Comparison of ENCODE assay signal across 8 cellular contexts in the genomic region with DNA sequence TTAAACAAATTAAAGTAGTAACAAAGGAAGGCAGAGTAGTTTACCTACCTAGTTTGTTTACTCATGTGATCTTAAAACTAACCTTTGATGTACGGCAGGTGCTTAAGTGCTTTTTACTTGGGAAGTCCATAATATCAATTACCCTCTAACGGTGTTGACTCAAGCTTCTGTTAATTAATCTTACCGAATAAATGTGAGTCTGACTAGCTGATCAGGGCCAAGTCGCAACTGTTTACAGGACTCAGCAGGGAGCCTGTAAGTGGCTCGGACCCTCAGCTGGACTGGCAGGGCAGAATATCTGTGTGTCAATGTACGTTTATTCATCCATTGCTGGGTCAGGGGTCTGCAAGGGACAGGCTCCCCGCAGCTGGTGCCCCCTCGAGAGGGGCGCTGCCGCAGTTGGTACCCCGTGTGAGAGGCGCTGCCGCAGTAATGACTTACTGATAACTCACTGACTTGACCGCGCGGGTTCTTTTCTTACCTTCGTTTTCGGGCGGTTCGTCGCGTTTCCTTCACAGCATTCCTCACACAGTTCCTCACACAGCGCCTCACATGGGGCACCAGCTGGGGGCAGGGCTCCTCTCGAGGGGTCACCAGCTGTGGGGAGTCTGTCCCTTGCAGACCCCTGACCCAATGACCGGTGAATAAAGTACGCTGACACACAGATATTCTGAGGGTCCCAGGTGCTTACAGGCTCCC. TPM values are rescaled to one million over a fixed set of nuclear protein-coding genes. Genes with fewer than 3 reads are reported as not detected.
A peak's percentile ranks its signal among the peaks of the same experiment; 100 is the strongest.
DNase-seq lines count a peak whose midpoint lies in the region; ATAC-seq and TF ChIP-seq lines count a peak whose summit lies in the region.

No MANE protein-coding gene starts in this region.

- H3K9ac ChIP-seq in neuronal stem cell (ENCODE audit: low read depth, low read length, poor library complexity) = peak overlapping the region; percentile 73

- no CpG with 5 or more reads among the region's 26 CpGs for WGBS in neuronal stem cell (ENCODE audit: extremely low coverage in 2 of 2, insufficient read length in 2 of 2, insufficient replicate concordance in 1 of 2), 2 donors

- no peak overlapping the region for H3K4ac ChIP-seq in neuronal stem cell (ENCODE audit: low read length)

- no peaks in the 10 kb centered on the region for H3K36me3 ChIP-seq in neuronal stem cell (replicated peaks in 1 of 2; ENCODE audit: control insufficient read depth in 2 of 2, insufficient read depth in 2 of 2, low read length in 2 of 2)

- H3K4me3 ChIP-seq in AG10803 (ENCODE audit: low read length) (peak overlapping the region; percentile 62), fibroblast of the aortic adventitia (ENCODE audit: low read depth, low read length) (peak overlapping the region; percentile 60), neuronal stem cell (ENCODE audit: low read length in 2 of 2) (peak overlapping the region; percentile 29 to 85)

- peaks cover 0 to 38% (median 0%) of the 10 kb centered on the region in 3 experiments for H3K27me3 ChIP-seq in neuronal stem cell (ENCODE audit: control insufficient read depth in 3 of 3, insufficient read depth in 3 of 3, low read depth in 1 of 3, low read length in 3 of 3)

- TF ChIP-seq CTCF in AG10803 (conservative IDR thresholded peaks at IDR 0.05; ENCODE audit: low read length) (no peak), fibroblast of the aortic adventitia (IDR thresholded peaks at IDR 0.05; ENCODE audit: insufficient read depth, low read length) (no peak)

- no peak overlapping the region for H2AK5ac ChIP-seq in neuronal stem cell (ENCODE audit: low read depth, low read length)

- H3K4me1 ChIP-seq in neuronal stem cell (ENCODE audit: control insufficient read depth in 2 of 2, insufficient read depth in 1 of 2, low read depth in 1 of 2, low read length in 2 of 2) = no peaks in the 10 kb centered on the region

- H4K91ac ChIP-seq in neuronal stem cell (ENCODE audit: low read depth, low read length, poor library complexity) = no peak overlapping the region

- H2BK12ac ChIP-seq in neuronal stem cell (ENCODE audit: low read length) = no peak overlapping the region

- H3K14ac ChIP-seq in neuronal stem cell (ENCODE audit: low read length) = no peak overlapping the region

- H2BK5ac ChIP-seq in neuronal stem cell (ENCODE audit: low read length) = no peak overlapping the region

- no peaks in the 10 kb centered on the region for H3K79me1 ChIP-seq in neuronal stem cell (ENCODE audit: low read depth, low read length)

- no peak overlapping the region for H3K27ac ChIP-seq in neuronal stem cell (replicated peaks; ENCODE audit: low read length)

- H2AFZ ChIP-seq in neuronal stem cell (ENCODE audit: low read length) = peak overlapping the region; percentile 85

- H2BK120ac ChIP-seq in neuronal stem cell (ENCODE audit: low read depth, low read length) = no peak overlapping the region

- H2BK15ac ChIP-seq in neuronal stem cell (ENCODE audit: low read length) = no peak overlapping the region

- DNase-seq in AG10803 (ENCODE audit: low read depth) (peak; percentile 23), NCI-H1105 (lab: John Stamatoyannopoulos, UW) (peak; percentile 51), fibroblast of the aortic adventitia (ENCODE audit: low read depth) (peak; percentile 8), neuronal stem cell (ENCODE audit: low spot score) (peak; percentile 32)
- peak; percentile 71 for DNase-seq in activated CD8-positive, alpha-beta memory T cell treated with anti-CD3 and anti-CD28 coated beads for 24 hours
- no peak for DNase-seq in central memory CD4-positive, alpha-beta T cell

- H3K18ac ChIP-seq in neuronal stem cell (ENCODE audit: low read length) = peak overlapping the region; percentile 68

- peak overlapping the region; percentile 22 for H3K23ac ChIP-seq in neuronal stem cell (ENCODE audit: low read depth, low read length, poor library complexity)

- ATAC-seq in GM19452 (IDR thresholded peaks at IDR 0.05; ENCODE audit: unreplicated experiment) (peak; percentile 46), HG03139 (IDR thresholded peaks at IDR 0.05; ENCODE audit: unreplicated experiment) (no peak)

- H3K4me2 ChIP-seq in neuronal stem cell (ENCODE audit: insufficient read depth, low read length, poor library complexity, severe bottlenecking) = peak overlapping the region; percentile 93

- no peak overlapping the region for H4K8ac ChIP-seq in neuronal stem cell (ENCODE audit: low read depth, low read length)

- no peaks in the 10 kb centered on the region for H3K9me3 ChIP-seq in neuronal stem cell (replicated peaks in 1 of 2; ENCODE audit: control insufficient read depth in 2 of 2, insufficient read depth in 1 of 2, low read depth in 1 of 2, low read length in 2 of 2)

RNA-seq across cellular contexts. Expression of a gene that starts 2.9 kb away (rescaled TPM):
- 0.18 and 7.8 TPM in 2 replicates for total RNA-seq in fibroblast of the aortic adventitia (ENCODE audit: low replicate concordance)
- polyA plus RNA-seq in neuronal stem cell (2013, experiment 1 of 2) = not detected
- 0.01 TPM for polyA plus RNA-seq in neuronal stem cell (2013, experiment 2 of 2)
